8 cellular contexts compared by ENCODE assay signal in the genomic region with DNA sequence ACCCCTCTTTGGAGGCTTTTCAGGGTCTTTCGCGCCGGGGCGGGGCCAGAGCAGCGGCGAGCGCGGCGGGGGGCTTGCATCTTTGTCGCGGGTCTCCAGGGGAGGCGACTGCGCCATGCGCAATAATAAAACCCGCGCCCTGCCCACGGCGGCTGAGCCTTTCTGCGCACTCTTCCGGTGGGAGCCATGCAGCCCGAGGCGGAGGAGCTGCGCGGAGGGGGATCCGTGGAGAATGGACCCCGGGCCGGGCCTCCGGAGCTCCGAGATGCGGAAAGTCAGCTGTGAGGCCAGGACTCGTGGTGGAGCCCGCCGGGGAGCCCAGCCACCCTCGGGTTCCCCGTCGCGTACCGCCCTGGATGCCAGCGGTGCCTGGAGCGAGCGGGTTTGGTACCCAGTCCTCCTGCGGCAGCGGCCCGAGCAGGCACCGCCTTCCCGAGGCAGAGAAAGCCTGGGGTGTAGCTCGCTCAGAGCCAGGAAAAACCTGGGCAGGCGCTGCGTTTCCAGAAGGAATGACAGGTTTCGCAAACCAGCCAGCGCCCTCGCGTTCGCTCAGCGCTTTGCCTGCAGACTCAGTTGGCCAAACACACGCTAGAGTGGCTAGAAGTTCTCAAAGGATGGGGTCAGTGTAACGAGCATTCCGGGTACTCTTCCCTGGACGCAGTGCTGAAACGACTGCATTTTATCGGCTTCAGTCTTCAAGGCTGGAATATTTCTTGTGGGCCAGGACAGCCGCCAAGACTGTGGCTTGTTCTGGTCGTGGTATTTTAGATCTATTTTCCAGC. TPM values are rescaled to one million over a fixed set of nuclear protein-coding genes. Genes with fewer than 3 reads are reported as not detected.
A peak's percentile ranks its signal among the peaks of the same experiment; 100 is the strongest.
DNase-seq lines count a peak whose midpoint lies in the region; ATAC-seq, FAIRE-seq and TF ChIP-seq lines count a peak whose summit lies in the region.

No MANE protein-coding gene starts in this region.

- ATAC-seq in RWPE2 (ENCODE audit: low read depth): peak; percentile 87
- peak; percentile 76 for ATAC-seq in HepG2
- peak; percentile 64 for ATAC-seq in stimulated activated naive CD8-positive, alpha-beta T cell treated with anti-CD3 and anti-CD28 coated beads, Interleukin-15, amount 100 ng/mL, for 72 hours

- CTCF ChIA-PET in HepG2 (lab: Yijun Ruan, JAX; ENCODE audit: low intra/inter-chr PET ratio, low total read pairs): no interaction called here

- peak overlapping the region; percentile 86 for H3K4me2 ChIP-seq in HepG2 (ENCODE audit: low read depth, low read length)

- FAIRE-seq in HepG2 (lab: Jason Lieb, UNC): no peak

- peaks cover 44% of the 10 kb centered on the region for H3K27me3 Mint-ChIP-seq in activated naive CD4-positive, alpha-beta T cell treated with anti-CD3 and anti-CD28 coated beads, Interleukin-2, amount 50 U/mL, for 24 hours
- peaks cover 86% of the 10 kb centered on the region for H3K27me3 Mint-ChIP-seq in stimulated activated naive CD8-positive, alpha-beta T cell treated with anti-CD3 and anti-CD28 coated beads, Interleukin-15, amount 100 ng/mL, for 72 hours

- no peak overlapping the region; the same call in 1 of the 2 replicates for H3K9ac ChIP-seq in HepG2 (ENCODE audit: insufficient read depth, low read depth, low read length)

- no peak for TF ChIP-seq RAD21 in HepG2 (CRISPR knock-in tag; IDR thresholded peaks at IDR 0.05)

- H3K36me3 ChIP-seq in RWPE2 (ENCODE audit: low read depth) (no peaks in the 10 kb centered on the region), HepG2 (replicated peaks in 1 of 2; ENCODE audit: control insufficient read depth in 1 of 2, insufficient read depth in 2 of 2, low read length in 2 of 2) (no peaks in the 10 kb centered on the region)

- intact Hi-C loops in HepG2 (cut with micrococcal nuclease; ENCODE audit: unreplicated experiment): no loop called here

- TF ChIP-seq EP300 in HepG2 (IDR thresholded peaks at IDR 0.05; ENCODE audit: low read depth in 2 of 2, low read length in 2 of 2): no peak
- no peak for TF ChIP-seq EP300 in HepG2 (CRISPR knock-in tag; IDR thresholded peaks at IDR 0.05; ENCODE audit: borderline replicate concordance)

- no TSS peak for BruUV-seq in HepG2 (replicated peaks; lab: Mats Ljungman, UMichigan)

- POLR2A ChIA-PET in HepG2 (lab: Yijun Ruan, JAX): no interaction called here

- H3K27ac Mint-ChIP-seq in activated naive CD4-positive, alpha-beta T cell treated with anti-CD3 and anti-CD28 coated beads, Interleukin-2, amount 50 U/mL, for 24 hours: no peak overlapping the region
- H3K27ac Mint-ChIP-seq in stimulated activated naive CD8-positive, alpha-beta T cell treated with anti-CD3 and anti-CD28 coated beads, Interleukin-15, amount 100 ng/mL, for 72 hours: no peak overlapping the region

- 14% methylated on average over 21 of the region's 63 CpGs for WGBS in HepG2 (ENCODE audit: low lambda C conversion rate)

- TF ChIP-seq CTCF in RWPE2 (IDR thresholded peaks at IDR 0.05; ENCODE audit: poor library complexity, severe bottlenecking) (no peak), HepG2 (CRISPR knock-in tag; IDR thresholded peaks at IDR 0.05) (no peak)

- no peak for DNase-seq in activated naive CD4-positive, alpha-beta T cell (lab: John Stamatoyannopoulos, UW)
- DNase-seq in RWPE2 (ENCODE audit: low spot score) (peak; percentile 68), dermis blood vessel endothelial cell (peak; percentile 70), HepG2 (ENCODE audit: low spot score) (no peak), SKM-1 (lab: John Stamatoyannopoulos, UW; ENCODE audit: unreplicated experiment) (no peak), NCI-H1048 (lab: John Stamatoyannopoulos, UW) (no peak)
- DNase-seq in stimulated activated naive CD8-positive, alpha-beta T cell treated with anti-CD3 and anti-CD28 coated beads, Interleukin-15, amount 100 ng/mL, for 72 hours: peak; percentile 10 to 26

- no peaks in the 10 kb centered on the region for H3K79me2 ChIP-seq in HepG2 (ENCODE audit: insufficient read depth, low read length)

- in situ Hi-C loops in HepG2 (cut with HindIII; ENCODE audit: extremely low pct_ligation_motif_present, low pct_unique_long_range_greater_than_20kb): no loop called here

- peak overlapping the region; percentile 64 for H3K4me3 Mint-ChIP-seq in activated naive CD4-positive, alpha-beta T cell treated with anti-CD3 and anti-CD28 coated beads, Interleukin-2, amount 50 U/mL, for 24 hours
- peak overlapping the region; percentile 60 to 61 for H3K4me3 Mint-ChIP-seq in stimulated activated naive CD8-positive, alpha-beta T cell treated with anti-CD3 and anti-CD28 coated beads, Interleukin-15, amount 100 ng/mL, for 72 hours

- H3K9me3 ChIP-seq in RWPE2 (ENCODE audit: severe bottlenecking): no peaks in the 10 kb centered on the region
- H3K9me3 ChIP-seq in HepG2 (ENCODE audit: low read length): no peaks in the 10 kb centered on the region

- peak overlapping the region; percentile 45 for H3K4me3 ChIP-seq in RWPE2 (ENCODE audit: severe bottlenecking)
- H3K4me3 ChIP-seq in HepG2 (replicated peaks in 1 of 3; ENCODE audit: insufficient read depth in 1 of 3, low read depth in 2 of 3, low read length in 3 of 3): peak overlapping the region; percentile 53 to 72 (median 65)

- H3K4me1 ChIP-seq in RWPE2 (ENCODE audit: insufficient read depth, poor library complexity, severe bottlenecking) (no peaks in the 10 kb centered on the region), HepG2 (ENCODE audit: insufficient read depth, low read length) (peaks cover 9% of the 10 kb centered on the region)

- peak overlapping the region; percentile 24 for H2AFZ ChIP-seq in HepG2 (ENCODE audit: low read length)

- no peaks in the 10 kb centered on the region for H4K20me1 ChIP-seq in HepG2 (ENCODE audit: insufficient read depth, low read length)

- H3K27me3 ChIP-seq in RWPE2 (ENCODE audit: insufficient read depth, poor library complexity, severe bottlenecking) (no peaks in the 10 kb centered on the region), HepG2 (ENCODE audit: control insufficient read depth in 1 of 2, insufficient read depth in 2 of 2, low read length in 2 of 2) (peaks cover 6 to 48% of the 10 kb centered on the region in 2 experiments)

- H3K9me3 Mint-ChIP-seq in activated naive CD4-positive, alpha-beta T cell treated with anti-CD3 and anti-CD28 coated beads, Interleukin-2, amount 50 U/mL, for 24 hours: no peaks in the 10 kb centered on the region
- H3K9me3 Mint-ChIP-seq in stimulated activated naive CD8-positive, alpha-beta T cell treated with anti-CD3 and anti-CD28 coated beads, Interleukin-15, amount 100 ng/mL, for 72 hours: no peaks in the 10 kb centered on the region

- no peak overlapping the region for H3K27ac ChIP-seq in RWPE2 (ENCODE audit: poor library complexity, severe bottlenecking)
- H3K27ac ChIP-seq in HepG2 (ENCODE audit: extremely low read length, insufficient read depth, low read length): no peak overlapping the region

- peaks cover 4% of the 10 kb centered on the region for H3K4me1 Mint-ChIP-seq in activated naive CD4-positive, alpha-beta T cell treated with anti-CD3 and anti-CD28 coated beads, Interleukin-2, amount 50 U/mL, for 24 hours
- H3K4me1 Mint-ChIP-seq in stimulated activated naive CD8-positive, alpha-beta T cell treated with anti-CD3 and anti-CD28 coated beads, Interleukin-15, amount 100 ng/mL, for 72 hours: peaks cover 20% of the 10 kb centered on the region

- no peaks in the 10 kb centered on the region for H3K36me3 Mint-ChIP-seq in activated naive CD4-positive, alpha-beta T cell treated with anti-CD3 and anti-CD28 coated beads, Interleukin-2, amount 50 U/mL, for 24 hours

- no peak for TF ChIP-seq POLR2A in HepG2 (IDR thresholded peaks at IDR 0.05; ENCODE audit: insufficient read depth in 1 of 2, low read depth in 2 of 2, low read length in 2 of 2)

TF ChIP-seq in HepG2, 621 proteins besides CTCF, POLR2A, EP300 and RAD21 (continues in another document):
- no peak for TF ChIP-seq GZF1 (CRISPR knock-in tag; IDR thresholded peaks at IDR 0.05)

RNA-seq across cellular contexts. Expression of a gene that starts 1.3 kb away (rescaled TPM):
- total RNA-seq in dermis blood vessel endothelial cell: 647 and 699 TPM in 2 replicates
- 10.6 and 14.9 TPM in 2 replicates for total RNA-seq in HepG2 (2016; rRNA removed; fragmentation: Illumina TruSeq; extraction: Trizol)
- total RNA-seq in HepG2 (2016; cell fraction: cytosol; rRNA removed; fragmentation: Illumina TruSeq; extraction: Trizol; ENCODE audit: low read depth): 0.61 and 0.71 TPM in 2 replicates
- 10.5 and 13.6 TPM in 2 replicates for total RNA-seq in HepG2 (2016; cell fraction: insoluble cytoplasmic fraction; rRNA removed; fragmentation: Illumina TruSeq; extraction: Trizol)
- 2.3 and 2.4 TPM in 2 replicates for total RNA-seq in HepG2 (2016; cell fraction: membrane; rRNA removed; fragmentation: Illumina TruSeq; extraction: Trizol)
- 8.7 and 9.9 TPM in 2 replicates for total RNA-seq in HepG2 (2016; cell fraction: nucleus; rRNA removed; fragmentation: Illumina TruSeq; extraction: Trizol)
- polyA plus RNA-seq in HepG2 (2011; rRNA removed): 19.0 and 22.6 TPM in 2 replicates
- 12.8 and 22.5 TPM in 2 replicates for polyA plus RNA-seq in HepG2 (2011; cell fraction: cytosol; rRNA removed)
- 19.6 and 24.6 TPM in 2 replicates for polyA plus RNA-seq in HepG2 (2011; cell fraction: nucleus; rRNA removed)
- 22.6 and 27.8 TPM in 2 replicates for polyA plus RNA-seq in HepG2 (2012)
- 0.62 and 0.64 TPM in 2 replicates for polyA plus RNA-seq in HepG2 (2016; cell fraction: cytosol; fragmentation: Illumina TruSeq; extraction: Trizol; ENCODE audit: low read depth)
- polyA plus RNA-seq in HepG2 (2016; cell fraction: insoluble cytoplasmic fraction; fragmentation: Illumina TruSeq; extraction: Trizol; ENCODE audit: low read depth): 9.6 and 10.2 TPM in 2 replicates
- polyA plus RNA-seq in HepG2 (2016; cell fraction: membrane; fragmentation: Illumina TruSeq; extraction: Trizol; ENCODE audit: low read depth): 0.62 and 0.70 TPM in 2 replicates
- 11.6 and 13.0 TPM in 2 replicates for polyA plus RNA-seq in HepG2 (2016; cell fraction: nucleus; fragmentation: Illumina TruSeq; extraction: Trizol; ENCODE audit: insufficient read depth, low read depth)
- polyA minus RNA-seq in HepG2 (2011; rRNA and poly(A)+ RNA removed; ENCODE audit: low replicate concordance): 2.0 and 6.0 TPM in 2 replicates
- polyA minus RNA-seq in HepG2 (2011; cell fraction: cytosol; rRNA and poly(A)+ RNA removed): 31.8 and 49.5 TPM in 2 replicates
- 15.5 and 26.4 TPM in 2 replicates for polyA minus RNA-seq in HepG2 (2011; cell fraction: nucleus; rRNA and poly(A)+ RNA removed)

Comparison
In these comparisons a context has a peak if more than half of its experiments do, and no peak if none do; other contexts are left out.
1. DNase-seq: peak in RWPE2 (single experiment), dermis blood vessel endothelial cell (single experiment) and stimulated activated naive CD8-positive, alpha-beta T cell treated with anti-CD3 and anti-CD28 coated beads, Interleukin-15, amount 100 ng/mL, for 72 hours (2 of 2); none in activated naive CD4-positive, alpha-beta T cell (0 of 4), HepG2 (single experiment), SKM-1 (single experiment) and NCI-H1048 (single experiment).
2. RNA of a gene that starts 1.3 kb away (total RNA-seq): 647 to 699 TPM in dermis blood vessel endothelial cell; 0.61 to 14.9 TPM in HepG2; every median in the first group is over 10 times any median in the second.
3. Peak in every context shown above with its lines, with median percentiles within 50 percentile points of each other: ATAC-seq.